ENCODE assay signal across 30 cellular contexts in genomic region chr2:104250635-104251034, GRCh38.
"Had no signal": no experiment of that assay in that cellular context is flagged by ENCODE, and none has a peak within 500 bp of the region (broad histone marks: within the 10 kb centered on the region; RNA-seq: fewer than 3 reads in every experiment).

No MANE protein-coding gene starts in this region.

- H3K4me1 ChIP-seq: esophagus muscularis mucosa, foreskin keratinocyte, gastrocnemius medialis, heart left ventricle had no signal

- FAIRE-seq: astrocyte, bronchial epithelial cell had no signal

- ATAC-seq: activated T-cell treated with anti-CD3 and anti-CD28 coated beads, Interleukin-2, amount 50 U/mL, for 72 hours; effector memory CD8-positive, alpha-beta T cell; foreskin keratinocyte; gastrocnemius medialis; heart left ventricle; WTC11 had no signal

- H3K36me3 ChIP-seq: brain microvascular endothelial cell, esophagus muscularis mucosa, gastrocnemius medialis, heart left ventricle had no signal

- H3K27me3 ChIP-seq: brain microvascular endothelial cell, esophagus muscularis mucosa, foreskin keratinocyte, gastrocnemius medialis, heart left ventricle had no signal

- H3K27ac ChIP-seq: brain microvascular endothelial cell, coronary artery, esophagus muscularis mucosa, foreskin keratinocyte, gastrocnemius medialis, heart left ventricle had no signal

- H3K9me3 ChIP-seq: gastrocnemius medialis had no signal

- H3K4me3 ChIP-seq: coronary artery, esophagus muscularis mucosa, gastrocnemius medialis, heart left ventricle had no signal

- DNase-seq: activated CD4-positive, alpha-beta memory T cell treated with anti-CD3 and anti-CD28 coated beads, Interleukin-2, amount 10 ng/mL, durations not matched to agents 7 days and 5 days; activated CD4-positive, alpha-beta T cell treated with anti-CD3 and anti-CD28 coated beads for 1 hour; activated CD4-positive, alpha-beta T cell treated with anti-CD3 and anti-CD28 coated beads for 4 hours; activated CD4-positive, alpha-beta T cell treated with anti-CD3 and anti-CD28 coated beads, Interleukin-2, amount 10 ng/mL, durations not matched to agents 7 days and 5 days; activated CD4-positive, alpha-beta T cell treated with anti-CD3 and anti-CD28 coated beads, Interleukin-2, amount 50 U/mL, for 4 hours; activated CD8-positive, alpha-beta memory T cell treated with anti-CD3 and anti-CD28 coated beads, Interleukin-2, amount 50 U/mL, for 48 hours; activated effector memory CD4-positive, alpha-beta T cell treated with Interleukin-2 at 50 U/mL for 16 hours; activated gamma-delta T cell treated with Interleukin-2 at 50 U/mL for 16 hours; activated naive CD4-positive, alpha-beta T cell treated with anti-CD3 and anti-CD28 coated beads, Interleukin-2, amount 50 U/mL, for 16 hours; activated naive CD4-positive, alpha-beta T cell treated with Interleukin-2 at 50 U/mL for 16 hours; activated T-cell treated with anti-CD3 and anti-CD28 coated beads for 4 hours; activated T-cell treated with anti-CD3 and anti-CD28 coated beads, Interleukin-2, amount 50 U/mL, for 24 hours; activated T-cell treated with anti-CD3 and anti-CD28 coated beads, Interleukin-2, amount 50 U/mL, for 72 hours; amniotic stem cell; anterior cingulate cortex; brain microvascular endothelial cell; dermis blood vessel endothelial cell; effector CD4-positive, alpha-beta T cell; effector memory CD8-positive, alpha-beta T cell; erythroblast; foreskin keratinocyte; gastrocnemius medialis; glutamatergic neuron; heart left ventricle; T-helper 2 cell had no signal
